In the genomic region with DNA sequence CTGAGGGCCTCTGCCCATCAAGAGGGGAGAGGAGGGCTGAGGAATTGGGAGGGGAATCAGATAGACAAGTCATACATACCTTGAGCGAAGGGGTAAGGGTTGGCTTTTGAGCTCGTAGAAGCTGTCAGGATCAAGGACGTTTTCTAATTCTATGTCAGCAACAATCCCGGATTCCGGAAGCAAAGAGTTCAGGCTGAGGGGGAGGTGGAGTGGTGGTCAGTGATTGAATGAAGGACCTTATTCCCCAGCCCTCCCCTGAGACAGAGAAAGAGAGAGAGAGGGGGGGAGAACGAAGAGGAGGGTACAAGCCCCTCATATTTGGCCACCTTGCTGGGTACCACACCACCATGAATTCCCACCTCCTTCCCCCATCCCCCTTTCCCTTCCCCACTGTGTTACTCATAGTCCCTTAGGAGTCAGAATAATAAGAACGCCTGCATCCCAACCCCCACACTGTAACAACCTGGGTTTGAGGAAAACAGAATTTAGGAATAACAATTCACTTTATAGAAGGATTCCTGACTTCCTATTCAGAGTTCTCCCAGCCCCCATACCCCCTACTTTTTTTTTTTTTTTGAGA, we compare ENCODE assay signal across 8 cellular contexts. TPM values are rescaled to one million over a fixed set of nuclear protein-coding genes. Genes with fewer than 3 reads are reported as not detected.
A peak's percentile ranks its signal among the peaks of the same experiment; 100 is the strongest.
DNase-seq lines count a peak whose midpoint lies in the region; ATAC-seq and TF ChIP-seq lines count a peak whose summit lies in the region.

No MANE protein-coding gene starts in this region.

- no peaks in the 10 kb centered on the region for H4K20me1 ChIP-seq in Karpas-422 (ENCODE audit: insufficient read depth, low read depth, low read length)

- in situ Hi-C loops in Panc1 (cut with HindIII; ENCODE audit: low pct_unique_long_range_greater_than_20kb, low sequenced_read_pairs): no loop called here

- H3K27me3 ChIP-seq in CD8-positive, alpha-beta memory T cell (ENCODE audit: insufficient read depth, low read length, poor library complexity, severe bottlenecking): no peaks in the 10 kb centered on the region
- H3K27me3 ChIP-seq in Panc1 (ENCODE audit: control insufficient read depth, insufficient read depth, low read length): no peaks in the 10 kb centered on the region
- H3K27me3 ChIP-seq in ovary: no peaks in the 10 kb centered on the region
- no peaks in the 10 kb centered on the region for H3K27me3 ChIP-seq in Karpas-422 (ENCODE audit: low read length)

- intact Hi-C loops in Panc1 (cut with micrococcal nuclease; ENCODE audit: unreplicated experiment): loop anchor here (10.0 kb wide), 1 partner anchor 66 kb away; a partner anchor contains a TSS
- intact Hi-C loops in ovary (cut with DNase I): no loop called here

- peaks cover 11% of the 10 kb centered on the region for H3K4me1 ChIP-seq in CD8-positive, alpha-beta memory T cell (ENCODE audit: insufficient read depth, low read length)
- H3K4me1 ChIP-seq in Panc1 (ENCODE audit: control insufficient read depth, insufficient read depth, low read length) (peaks cover 18% of the 10 kb centered on the region), ovary (ENCODE audit: insufficient read depth) (no peaks in the 10 kb centered on the region), Karpas-422 (ENCODE audit: low read length) (peaks cover 18% of the 10 kb centered on the region)

- no peak overlapping the region for H3K4me3 ChIP-seq in CD8-positive, alpha-beta memory T cell (ENCODE audit: low read length)
- peak overlapping the region; percentile 38 to 73 for H3K4me3 ChIP-seq in Panc1 (ENCODE audit: low read depth in 2 of 2, low read length in 2 of 2)
- H3K4me3 ChIP-seq in ovary: peak overlapping the region; percentile 61
- H3K4me3 ChIP-seq in Karpas-422 (ENCODE audit: low read length): no peak overlapping the region

- H3K27ac ChIP-seq in CD8-positive, alpha-beta memory T cell (ENCODE audit: low read depth, low read length): peak overlapping the region; percentile 51
- peak overlapping the region; percentile 57 for H3K27ac ChIP-seq in Panc1 (ENCODE audit: low read length)
- peak overlapping the region; percentile 92 for H3K27ac ChIP-seq in epithelial cell of prostate
- H3K27ac ChIP-seq in ovary: peak overlapping the region; percentile 65 to 97
- H3K27ac ChIP-seq in Karpas-422 (ENCODE audit: low read length): no peak overlapping the region

- peak; percentile 5 for TF ChIP-seq POLR2A in ovary (IDR thresholded peaks at IDR 0.05)

- no peak overlapping the region for H3K4me2 ChIP-seq in Karpas-422 (ENCODE audit: low read depth, low read length, poor library complexity, severe bottlenecking)

- POLR2A ChIA-PET in CD8-positive, alpha-beta memory T cell (lab: Charles Lee): no interaction called here
- POLR2A ChIA-PET in Panc1 (lab: Charles Lee): interaction anchor here (0.7 kb wide), 1 partner anchor 411 kb away, joined by 10 read pairs; no protein-coding TSS in a partner anchor

- H2AFZ ChIP-seq in Karpas-422 (ENCODE audit: low read length): no peak overlapping the region

- H3K9me3 ChIP-seq in CD8-positive, alpha-beta memory T cell (ENCODE audit: low read length): no peaks in the 10 kb centered on the region
- H3K9me3 ChIP-seq in Panc1 (ENCODE audit: control insufficient read depth, insufficient read depth, low read depth, low read length) (no peaks in the 10 kb centered on the region), ovary (peaks cover 0 to 3% of the 10 kb centered on the region in 2 donors), Karpas-422 (ENCODE audit: low read length) (no peaks in the 10 kb centered on the region)

- ATAC-seq in Panc1 (no peak), GM19023 (IDR thresholded peaks at IDR 0.05; ENCODE audit: unreplicated experiment) (no peak), HG03139 (IDR thresholded peaks at IDR 0.05; ENCODE audit: unreplicated experiment) (no peak)

- no peak overlapping the region for H3K9ac ChIP-seq in Karpas-422 (ENCODE audit: low read length)

- no TSS peak for BruUV-seq in Panc1 (replicated peaks; lab: Mats Ljungman, UMichigan)

- H3K4me3 Mint-ChIP-seq in CD8-positive, alpha-beta memory T cell: peak overlapping the region in 2 of 7 donors; percentile 43 to 69

- CTCF ChIA-PET in CD8-positive, alpha-beta memory T cell (lab: Charles Lee): no interaction called here
- CTCF ChIA-PET in Panc1 (lab: Charles Lee): no interaction called here

- H3K27me3 Mint-ChIP-seq in CD8-positive, alpha-beta memory T cell: peaks cover 0 to 11% of the 10 kb centered on the region in 2 donors

- H3K36me3 ChIP-seq in CD8-positive, alpha-beta memory T cell (ENCODE audit: insufficient read depth, low read length): peaks cover 3% of the 10 kb centered on the region
- H3K36me3 ChIP-seq in Panc1 (ENCODE audit: control insufficient read depth, insufficient read depth, low read length): no peaks in the 10 kb centered on the region; the same call in 1 of the 2 replicates
- no peaks in the 10 kb centered on the region for H3K36me3 ChIP-seq in ovary
- H3K36me3 ChIP-seq in Karpas-422 (ENCODE audit: insufficient read depth, low read length): no peaks in the 10 kb centered on the region

- no peaks in the 10 kb centered on the region for H3K9me2 ChIP-seq in Karpas-422 (replicated peaks; ENCODE audit: insufficient read depth, low read length)

- H3K79me2 ChIP-seq in Karpas-422 (ENCODE audit: low read length): peaks cover 16% of the 10 kb centered on the region

- DNase-seq in CD8-positive, alpha-beta memory T cell: no peak
- no peak for DNase-seq in Panc1 (ENCODE audit: low read depth, low spot score)
- no peak for DNase-seq in epithelial cell of prostate (ENCODE audit: low read depth, low spot score)
- peak in 1 of 5 donors; percentile 42 for DNase-seq in ovary
- DNase-seq in SW480 (ENCODE audit: low spot score): no peak
- DNase-seq in Karpas-422: no peak

- peak overlapping the region in 7 of 8 donors; percentile 72 to 97 (median 77) for H3K27ac Mint-ChIP-seq in CD8-positive, alpha-beta memory T cell

- TF ChIP-seq EP300 in ovary (IDR thresholded peaks at IDR 0.05): no peak

- H3K4me1 Mint-ChIP-seq in CD8-positive, alpha-beta memory T cell: peaks cover 34 to 36% (median 34%) of the 10 kb centered on the region in 3 donors

- peaks cover 0 to 32% (median 3%) of the 10 kb centered on the region in 3 donors for H3K36me3 Mint-ChIP-seq in CD8-positive, alpha-beta memory T cell

- no peaks in the 10 kb centered on the region for H3K9me3 Mint-ChIP-seq in CD8-positive, alpha-beta memory T cell

- TF ChIP-seq CTCF in Panc1 (IDR thresholded peaks at IDR 0.05) (no peak), ovary (IDR thresholded peaks at IDR 0.05) (no peak)

- 24 to 36% (median 29%) methylated on average over 7 of the region's 7 CpGs for WGBS in ovary, 3 donors

RNA-seq across cellular contexts. Expression of a gene that starts 2.7 kb away (rescaled TPM):
- 10 to 100 TPM; 32.4 to 35.4 TPM for total RNA-seq in CD8-positive, alpha-beta memory T cell
- polyA plus RNA-seq in CD8-positive, alpha-beta memory T cell: 7.7 TPM
- total RNA-seq in Panc1 (2021; ENCODE audit: unreplicated experiment): 45.9 TPM
- polyA plus RNA-seq in Panc1 (2012; ENCODE audit: insufficient read length): 57.6 TPM
- total RNA-seq in ovary: 10 to 100 TPM; 44.8 to 69.4 (median 57.3) TPM
- polyA plus RNA-seq in ovary: 10 to 100 TPM; 42.1 to 49.2 TPM
- 4.4 and 11.8 TPM in 2 replicates for total RNA-seq in Karpas-422 (2014; rRNA removed; shearing (Covaris generic); ENCODE audit: low replicate concordance)

RNA-seq across cellular contexts. Expression of a gene that starts 18.3 kb away (rescaled TPM):
- total RNA-seq in CD8-positive, alpha-beta memory T cell: 1 to 10 TPM; 5.1 to 5.4 TPM
- 1.5 TPM for polyA plus RNA-seq in CD8-positive, alpha-beta memory T cell
- total RNA-seq in Panc1 (2021; ENCODE audit: unreplicated experiment) (11.0 TPM), ovary (10 to 100 TPM in 3 of 7 donors, 1 to 10 TPM in 4; 3.3 to 11.2 (median 9.9) TPM)
- polyA plus RNA-seq in Panc1 (2012; ENCODE audit: insufficient read length): 9.4 TPM
- polyA plus RNA-seq in ovary: 1 to 10 TPM; 3.8 to 4.6 TPM
- not detected in 2 replicates for total RNA-seq in Karpas-422 (2014; rRNA removed; shearing (Covaris generic); ENCODE audit: low replicate concordance)

RNA-seq across cellular contexts. Expression of a gene that starts 33.3 kb away (rescaled TPM):
- 10 to 100 TPM; 13.1 to 14.5 TPM for total RNA-seq in CD8-positive, alpha-beta memory T cell
- 62.6 TPM for polyA plus RNA-seq in CD8-positive, alpha-beta memory T cell
- total RNA-seq in Panc1 (2021; ENCODE audit: unreplicated experiment): 36.3 TPM
- 73.9 TPM for polyA plus RNA-seq in Panc1 (2012; ENCODE audit: insufficient read length)
- 10 to 100 TPM; 14.4 to 54.0 (median 29.3) TPM for total RNA-seq in ovary
- polyA plus RNA-seq in ovary: 10 to 100 TPM; 29.1 to 51.2 TPM
- total RNA-seq in Karpas-422 (2014; rRNA removed; shearing (Covaris generic); ENCODE audit: low replicate concordance): 0.34 and 2.5 TPM in 2 replicates

RNA-seq across cellular contexts. Expression of a gene that starts 38.4 kb away (rescaled TPM):
- total RNA-seq in CD8-positive, alpha-beta memory T cell: 10 to 100 TPM; 56.8 to 57.7 TPM
- polyA plus RNA-seq in CD8-positive, alpha-beta memory T cell: 21.2 TPM
- total RNA-seq in Panc1 (2021; ENCODE audit: unreplicated experiment) (51.0 TPM), ovary (10 to 100 TPM; 21.9 to 45.0 (median 31.2) TPM)
- 45.7 TPM for polyA plus RNA-seq in Panc1 (2012; ENCODE audit: insufficient read length)
- polyA plus RNA-seq in ovary: 10 to 100 TPM; 20.0 to 40.5 TPM
- total RNA-seq in Karpas-422 (2014; rRNA removed; shearing (Covaris generic); ENCODE audit: low replicate concordance): 18.0 and 37.6 TPM in 2 replicates

RNA-seq across cellular contexts. Expression of a gene that starts 39.2 kb away (rescaled TPM):
- total RNA-seq in CD8-positive, alpha-beta memory T cell: 10 to 100 TPM; 41.4 to 46.2 TPM
- 56.9 TPM for polyA plus RNA-seq in CD8-positive, alpha-beta memory T cell
- 49.3 TPM for total RNA-seq in Panc1 (2021; ENCODE audit: unreplicated experiment)
- polyA plus RNA-seq in Panc1 (2012; ENCODE audit: insufficient read length): 89.4 TPM
- 10 to 100 TPM; 55.3 to 89.7 (median 76.5) TPM for total RNA-seq in ovary
- 10 to 100 TPM; 56.1 to 80.4 TPM for polyA plus RNA-seq in ovary
- total RNA-seq in Karpas-422 (2014; rRNA removed; shearing (Covaris generic); ENCODE audit: low replicate concordance): 80.3 and 115 TPM in 2 replicates

Comparison
In these comparisons a context has a peak if more than half of its experiments do, and no peak if none do; other contexts are left out.
1. H3K4me3 ChIP-seq: peak in Panc1 (2 of 2) and ovary (single experiment); none in CD8-positive, alpha-beta memory T cell (single experiment) and Karpas-422 (single experiment).